ENCODE assay signal across 1 cellular context in the genomic region with DNA sequence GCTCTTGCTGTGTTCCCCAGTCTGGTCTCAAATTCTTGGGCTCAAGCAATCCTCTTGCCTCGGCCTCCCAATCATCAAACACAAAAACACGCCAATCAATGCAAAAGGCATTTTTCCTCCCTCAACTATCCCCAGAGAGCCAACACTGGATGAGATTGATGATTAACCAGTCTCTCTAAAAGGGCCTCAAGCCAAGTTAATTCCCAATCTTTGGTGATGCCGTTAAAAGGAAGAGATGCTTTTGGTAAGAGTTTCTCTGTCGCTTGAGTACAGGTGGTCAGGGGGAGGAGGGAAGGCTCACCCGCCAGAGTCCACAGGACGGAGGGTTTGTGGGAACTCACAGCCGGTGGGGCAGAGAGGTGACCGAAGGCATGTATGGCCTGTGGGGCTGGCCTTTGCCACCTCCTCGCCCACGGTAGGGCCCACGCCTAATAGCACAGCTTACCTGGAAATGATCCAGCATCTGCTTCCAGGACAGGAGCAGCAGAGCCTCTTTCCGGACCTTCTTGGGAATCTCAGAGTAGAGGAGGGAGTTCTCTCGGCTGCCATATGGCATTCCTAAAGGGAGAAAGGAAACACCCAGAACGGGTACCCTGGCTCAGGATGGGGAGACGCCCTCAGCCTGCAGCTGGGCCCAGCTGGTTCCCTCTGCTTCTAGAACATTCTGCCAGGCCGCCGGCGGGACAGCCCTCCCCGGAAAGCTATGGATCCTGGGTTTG.
A peak's percentile ranks its signal among the peaks of the same experiment; 100 is the strongest.
TF ChIP-seq lines count a peak whose summit lies in the region.

No MANE protein-coding gene starts in this region.

TF ChIP-seq in HepG2, 621 proteins besides CTCF, POLR2A, EP300 and RAD21 (continued from another document and continues in another):
- TF ChIP-seq LBX2 (CRISPR knock-in tag; IDR thresholded peaks at IDR 0.05; ENCODE audit: borderline replicate concordance) (no peak), XRCC5 (optimal IDR thresholded peaks at IDR 0.05; ENCODE audit: low read length) (no peak), ZBTB8A (CRISPR knock-in tag; IDR thresholded peaks at IDR 0.05; ENCODE audit: borderline replicate concordance, low read depth) (peak; percentile 83; the same call in 1 of the 2 replicates), ZNF678 (CRISPR knock-in tag; IDR thresholded peaks at IDR 0.05) (no peak), GFI1 (CRISPR knock-in tag; IDR thresholded peaks at IDR 0.05; ENCODE audit: borderline replicate concordance) (no peak), SRSF9 (IDR thresholded peaks at IDR 0.05; ENCODE audit: borderline replicate concordance, insufficient read depth, low read depth, low read length, poor library complexity, severe bottlenecking) (no peak), ZNF280B (CRISPR knock-in tag; IDR thresholded peaks at IDR 0.05; ENCODE audit: borderline replicate concordance) (peak; percentile 46; the same call in 1 of the 2 replicates), ZNF7 (CRISPR knock-in tag; IDR thresholded peaks at IDR 0.05) (no peak), ZEB1 (IDR thresholded peaks at IDR 0.05; ENCODE audit: insufficient replicate concordance, low read depth) (no peak), KDM5B (CRISPR knock-in tag; IDR thresholded peaks at IDR 0.05; ENCODE audit: borderline replicate concordance) (peak; percentile 19; the same call in 1 of the 2 replicates), SIX4 (CRISPR knock-in tag; IDR thresholded peaks at IDR 0.05) (no peak), TCF7L2 (IDR thresholded peaks at IDR 0.05; ENCODE audit: low read depth, low read length) (no peak), KAT8 (CRISPR knock-in tag; IDR thresholded peaks at IDR 0.05) (peak; percentile 61), ZNF207 (IDR thresholded peaks at IDR 0.05; ENCODE audit: borderline replicate concordance) (no peak), CHD4 (IDR thresholded peaks at IDR 0.05; ENCODE audit: borderline replicate concordance, low read length) (no peak; the same call in 1 of the 2 replicates), ZNF788 (CRISPR knock-in tag; IDR thresholded peaks at IDR 0.05; ENCODE audit: borderline replicate concordance) (no peak), ZNF572 (CRISPR knock-in tag; IDR thresholded peaks at IDR 0.05) (no peak), AGO1 (IDR thresholded peaks at IDR 0.05; ENCODE audit: low read depth, low read length, poor library complexity, severe bottlenecking) (no peak), ZNF660 (CRISPR knock-in tag; IDR thresholded peaks at IDR 0.05; ENCODE audit: borderline replicate concordance, low read depth) (no peak), MED8 (CRISPR knock-in tag; IDR thresholded peaks at IDR 0.05; ENCODE audit: insufficient replicate concordance) (no peak), XBP1 (CRISPR knock-in tag; IDR thresholded peaks at IDR 0.05) (no peak), ZXDC (CRISPR knock-in tag; IDR thresholded peaks at IDR 0.05) (no peak), TFDP2 (CRISPR knock-in tag; IDR thresholded peaks at IDR 0.05) (no peak), NFYB (CRISPR knock-in tag; IDR thresholded peaks at IDR 0.05) (no peak), SIN3A (IDR thresholded peaks at IDR 0.05; ENCODE audit: borderline replicate concordance, low read depth, low read length) (no peak), KLF16 (CRISPR knock-in tag; IDR thresholded peaks at IDR 0.05) (peak in 1 of 2 experiments; percentile 60; a peak in 1 of 4 replicates), ZFX (CRISPR knock-in tag; IDR thresholded peaks at IDR 0.05; ENCODE audit: low read depth) (peak; percentile 72), ZNF383 (CRISPR knock-in tag; IDR thresholded peaks at IDR 0.05; ENCODE audit: borderline replicate concordance) (peak; percentile 85; the same call in 1 of the 2 replicates), RFX5 (IDR thresholded peaks at IDR 0.05; ENCODE audit: low read depth, low read length) (no peak), ZNF121 (CRISPR knock-in tag; IDR thresholded peaks at IDR 0.05) (no peak), ZNF737 (CRISPR knock-in tag; IDR thresholded peaks at IDR 0.05; ENCODE audit: borderline replicate concordance) (no peak), ZNF644 (CRISPR knock-in tag; IDR thresholded peaks at IDR 0.05; ENCODE audit: low read depth) (peak; percentile 45; the same call in 1 of the 2 replicates), GZF1 (CRISPR knock-in tag; IDR thresholded peaks at IDR 0.05) (peak; percentile 62; the same call in 1 of the 2 replicates), ZNF367 (CRISPR knock-in tag; IDR thresholded peaks at IDR 0.05; ENCODE audit: borderline replicate concordance) (0 out of 2 replicates have a peak, but pooled peaks have one; percentile 47), RAD51 (IDR thresholded peaks at IDR 0.05; ENCODE audit: borderline replicate concordance) (no peak), THYN1 (CRISPR knock-in tag; IDR thresholded peaks at IDR 0.05; ENCODE audit: borderline replicate concordance, low read depth) (no peak), SNRNP70 (IDR thresholded peaks at IDR 0.05; ENCODE audit: low read depth, low read length) (no peak), RCOR2 (CRISPR knock-in tag; IDR thresholded peaks at IDR 0.05) (peak; percentile 62; the same call in 1 of the 2 replicates), ZNF441 (CRISPR knock-in tag; IDR thresholded peaks at IDR 0.05; ENCODE audit: borderline replicate concordance) (no peak), ZNF710 (CRISPR knock-in tag; IDR thresholded peaks at IDR 0.05; ENCODE audit: borderline replicate concordance) (peak; percentile 70; the same call in 1 of the 2 replicates), HMGXB4 (CRISPR knock-in tag; IDR thresholded peaks at IDR 0.05; ENCODE audit: borderline replicate concordance in 1 of 2, low read depth in 1 of 2) (peak; percentile 45 to 56; a peak in 2 of 4 replicates), ZNF569 (CRISPR knock-in tag; IDR thresholded peaks at IDR 0.05; ENCODE audit: borderline replicate concordance) (no peak), FOXC1 (CRISPR knock-in tag; IDR thresholded peaks at IDR 0.05; ENCODE audit: borderline replicate concordance) (no peak), FOXK2 (IDR thresholded peaks at IDR 0.05) (no peak), ZNF143 (CRISPR knock-in tag; IDR thresholded peaks at IDR 0.05) (peak; percentile 69), ZNF34 (CRISPR knock-in tag; IDR thresholded peaks at IDR 0.05; ENCODE audit: borderline replicate concordance) (0 out of 2 replicates have a peak, but pooled peaks have one; percentile 67)
- TF ChIP-seq, protein P1, sequence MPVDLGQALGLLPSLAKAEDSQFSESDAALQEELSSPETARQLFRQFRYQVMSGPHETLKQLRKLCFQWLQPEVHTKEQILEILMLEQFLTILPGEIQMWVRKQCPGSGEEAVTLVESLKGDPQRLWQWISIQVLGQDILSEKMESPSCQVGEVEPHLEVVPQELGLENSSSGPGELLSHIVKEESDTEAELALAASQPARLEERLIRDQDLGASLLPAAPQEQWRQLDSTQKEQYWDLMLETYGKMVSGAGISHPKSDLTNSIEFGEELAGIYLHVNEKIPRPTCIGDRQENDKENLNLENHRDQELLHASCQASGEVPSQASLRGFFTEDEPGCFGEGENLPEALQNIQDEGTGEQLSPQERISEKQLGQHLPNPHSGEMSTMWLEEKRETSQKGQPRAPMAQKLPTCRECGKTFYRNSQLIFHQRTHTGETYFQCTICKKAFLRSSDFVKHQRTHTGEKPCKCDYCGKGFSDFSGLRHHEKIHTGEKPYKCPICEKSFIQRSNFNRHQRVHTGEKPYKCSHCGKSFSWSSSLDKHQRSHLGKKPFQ (CRISPR knock-in tag; IDR thresholded peaks at IDR 0.05; ENCODE audit: insufficient replicate concordance): no peak
- TF ChIP-seq, protein P2, sequence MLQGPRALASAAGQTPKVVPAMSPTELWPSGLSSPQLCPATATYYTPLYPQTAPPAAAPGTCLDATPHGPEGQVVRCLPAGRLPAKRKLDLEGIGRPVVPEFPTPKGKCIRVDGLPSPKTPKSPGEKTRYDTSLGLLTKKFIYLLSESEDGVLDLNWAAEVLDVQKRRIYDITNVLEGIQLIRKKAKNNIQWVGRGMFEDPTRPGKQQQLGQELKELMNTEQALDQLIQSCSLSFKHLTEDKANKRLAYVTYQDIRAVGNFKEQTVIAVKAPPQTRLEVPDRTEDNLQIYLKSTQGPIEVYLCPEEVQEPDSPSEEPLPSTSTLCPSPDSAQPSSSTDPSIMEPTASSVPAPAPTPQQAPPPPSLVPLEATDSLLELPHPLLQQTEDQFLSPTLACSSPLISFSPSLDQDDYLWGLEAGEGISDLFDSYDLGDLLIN (CRISPR knock-in tag; IDR thresholded peaks at IDR 0.05; ENCODE audit: borderline replicate concordance): no peak
